8 cellular contexts compared by ENCODE assay signal in the genomic region with DNA sequence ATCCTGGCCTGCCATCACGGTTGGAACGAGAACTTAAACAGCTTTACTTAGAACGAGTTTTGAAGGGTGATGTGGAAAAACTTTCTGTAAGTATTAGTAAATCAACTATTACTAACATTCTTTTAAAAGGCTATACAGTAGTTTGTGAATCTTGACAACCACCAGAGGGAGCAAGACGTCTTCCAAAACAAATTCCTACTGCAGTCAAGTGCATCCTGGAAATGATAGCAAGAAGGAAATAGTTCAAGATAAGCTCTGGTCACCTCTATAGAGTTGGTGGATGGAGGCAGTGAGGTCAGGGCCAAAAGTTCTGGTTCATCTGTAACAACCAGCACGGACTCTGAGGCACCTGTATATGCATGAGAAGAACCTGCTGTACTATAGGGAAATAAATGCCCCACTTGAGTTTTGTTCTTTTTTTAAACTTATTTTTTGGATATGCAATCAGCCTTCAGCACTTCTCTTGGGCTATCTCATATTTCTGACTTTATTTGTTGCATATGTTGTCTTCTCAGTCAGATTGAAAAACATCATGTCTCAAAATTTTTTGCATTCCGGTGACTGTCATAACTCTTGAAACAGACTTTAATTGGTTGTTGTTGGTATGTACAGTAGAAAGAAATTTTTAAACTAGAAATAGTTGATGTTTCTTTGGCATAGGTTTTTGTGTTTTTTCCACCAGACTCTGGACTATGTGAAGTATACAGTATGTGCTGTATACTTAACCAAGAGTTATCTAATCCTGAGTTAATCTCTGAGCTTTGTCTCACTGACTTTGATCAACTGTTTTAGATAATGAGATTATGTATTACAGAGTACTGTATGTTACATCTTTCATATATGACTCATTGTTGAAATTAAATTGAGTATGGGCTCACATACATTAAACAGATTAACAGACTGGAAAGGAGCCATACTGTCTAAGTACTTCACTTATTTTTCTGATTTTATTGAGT. TPM values are rescaled to one million over a fixed set of nuclear protein-coding genes. Genes with fewer than 3 reads are reported as not detected.
DNase-seq lines count a peak whose midpoint lies in the region; ATAC-seq, FAIRE-seq and TF ChIP-seq lines count a peak whose summit lies in the region.

No MANE protein-coding gene starts in this region.

- peaks cover 28% of the 10 kb centered on the region for H3K27me3 Mint-ChIP-seq in WTC11 (ENCODE audit: low read depth)
- no peaks in the 10 kb centered on the region for H3K27me3 Mint-ChIP-seq in glutamatergic neuron (ENCODE audit: unreplicated experiment)
- no peaks in the 10 kb centered on the region for H3K27me3 Mint-ChIP-seq in activated naive CD8-positive, alpha-beta T cell treated with anti-CD3 and anti-CD28 coated beads, Interleukin-2, amount 50 U/mL, for 24 hours

- ATAC-seq in WTC11 = peak; percentile 44; the same call in 1 of the 2 replicates
- ATAC-seq in pancreas = peak; percentile 87 to 91 (median 89)
- ATAC-seq in activated naive CD8-positive, alpha-beta T cell treated with anti-CD3 and anti-CD28 coated beads, Interleukin-2, amount 50 U/mL, for 24 hours = no peak
- no peak for ATAC-seq in HG03095 (IDR thresholded peaks at IDR 0.05; ENCODE audit: unreplicated experiment)

- H3K4me3 Mint-ChIP-seq in WTC11 (no peak overlapping the region), glutamatergic neuron (ENCODE audit: unreplicated experiment) (no peak overlapping the region)
- H3K4me3 Mint-ChIP-seq in activated naive CD8-positive, alpha-beta T cell treated with anti-CD3 and anti-CD28 coated beads, Interleukin-2, amount 50 U/mL, for 24 hours = no peak overlapping the region

- 33 to 38% methylated on average over 6 of the region's 6 CpGs for WGBS in pancreas, 2 donors

- H3K27ac ChIP-seq in pancreas = no peak overlapping the region

- H3K4me1 ChIP-seq in pancreas = no peaks in the 10 kb centered on the region

- CTCF ChIA-PET in AG04449 (lab: Yijun Ruan, JAX) = interaction anchor here (0.6 to 7.3 kb wide), 43 partner anchors 7 to 311 kb away, joined by 3 to 56 read pairs (median 4); no protein-coding TSS in a partner anchor
- CTCF ChIA-PET in WTC11 (lab: Charles Lee) = interaction anchor here (0.6 to 1.5 kb wide), 17 partner anchors 9 to 576 kb away, joined by 3 to 11 read pairs (median 4); no protein-coding TSS in a partner anchor

- POLR2A ChIA-PET in AG04449 (lab: Yijun Ruan, JAX) (no interaction called here), WTC11 (lab: Charles Lee) (interaction anchor here (1.0 kb wide), 1 partner anchor 17 kb away, joined by 4 read pairs; no protein-coding TSS in a partner anchor)

- no peaks in the 10 kb centered on the region for H3K27me3 ChIP-seq in pancreas

- peak; percentile 87 for FAIRE-seq in pancreas (lab: Jason Lieb, UNC)

- H3K36me3 ChIP-seq in pancreas = no peaks in the 10 kb centered on the region

- H3K9me3 Mint-ChIP-seq in WTC11 = no peaks in the 10 kb centered on the region
- no peaks in the 10 kb centered on the region for H3K9me3 Mint-ChIP-seq in glutamatergic neuron (ENCODE audit: unreplicated experiment)
- H3K9me3 Mint-ChIP-seq in activated naive CD8-positive, alpha-beta T cell treated with anti-CD3 and anti-CD28 coated beads, Interleukin-2, amount 50 U/mL, for 24 hours = no peaks in the 10 kb centered on the region

- peaks cover 15% of the 10 kb centered on the region for H3K4me1 Mint-ChIP-seq in WTC11
- H3K4me1 Mint-ChIP-seq in glutamatergic neuron (ENCODE audit: low read depth, unreplicated experiment) = no peaks in the 10 kb centered on the region
- peaks cover 11% of the 10 kb centered on the region for H3K4me1 Mint-ChIP-seq in activated naive CD8-positive, alpha-beta T cell treated with anti-CD3 and anti-CD28 coated beads, Interleukin-2, amount 50 U/mL, for 24 hours

- intact Hi-C loops in pancreas (cut with DNase I) = loop anchor here (5.0 to 10.0 kb wide), 3 partner anchors 282 to 292 kb away; no protein-coding TSS in a partner anchor

- H3K27ac Mint-ChIP-seq in WTC11 (no peak overlapping the region), glutamatergic neuron (ENCODE audit: unreplicated experiment) (no peak overlapping the region)
- H3K27ac Mint-ChIP-seq in activated naive CD8-positive, alpha-beta T cell treated with anti-CD3 and anti-CD28 coated beads, Interleukin-2, amount 50 U/mL, for 24 hours = no peak overlapping the region

- peak; percentile 58 for DNase-seq in AG04449 (ENCODE audit: low read depth, low spot score)
- DNase-seq in GM10266 (ENCODE audit: extremely low spot score) = no peak
- DNase-seq in NCI-H2081 (lab: John Stamatoyannopoulos, UW) = peak; percentile 42 to 61
- DNase-seq in WTC11 (ENCODE audit: low spot score) = no peak
- DNase-seq in glutamatergic neuron = no peak
- peak in 3 of 6 donors; percentile 24 to 49 (median 28) for DNase-seq in pancreas
- no peak for DNase-seq in activated naive CD8-positive, alpha-beta T cell treated with anti-CD3 and anti-CD28 coated beads, Interleukin-2, amount 50 U/mL, for 24 hours

- TF ChIP-seq CTCF in AG04449 (IDR thresholded peaks at IDR 0.05; ENCODE audit: insufficient read depth, low read length, missing control alignments) (peak; percentile 53), GM10266 (IDR thresholded peaks at IDR 0.05; ENCODE audit: control insufficient read depth, insufficient read depth, low read depth, missing control alignments) (peak; percentile 56), WTC11 (IDR thresholded peaks at IDR 0.05) (peak; percentile 46), glutamatergic neuron (IDR thresholded peaks at IDR 0.05; ENCODE audit: partially characterized antibody, unreplicated experiment) (peak; percentile 79), pancreas (IDR thresholded peaks at IDR 0.05) (peak in 3 of 4 donors; percentile 18 to 54 (median 49))

- no peaks in the 10 kb centered on the region for H3K9me3 ChIP-seq in pancreas

- H3K4me3 ChIP-seq in AG04449 (ENCODE audit: low read depth, low read length) (no peak overlapping the region), pancreas (no peak overlapping the region)

- H3K36me3 Mint-ChIP-seq in WTC11 (peaks cover 30% of the 10 kb centered on the region), glutamatergic neuron (ENCODE audit: unreplicated experiment) (no peaks in the 10 kb centered on the region)
- H3K36me3 Mint-ChIP-seq in activated naive CD8-positive, alpha-beta T cell treated with anti-CD3 and anti-CD28 coated beads, Interleukin-2, amount 50 U/mL, for 24 hours (ENCODE audit: low read depth) = peaks cover 44% of the 10 kb centered on the region

TF ChIP-seq in WTC11, 78 proteins besides CTCF, POLR2A, EP300 and RAD21 (continues in another document):
- TF ChIP-seq MXD4 (CRISPR knock-in tag; IDR thresholded peaks at IDR 0.05; ENCODE audit: borderline replicate concordance) (no peak), ZNF219 (CRISPR knock-in tag; IDR thresholded peaks at IDR 0.05; ENCODE audit: borderline replicate concordance) (no peak), FOXJ3 (CRISPR knock-in tag; IDR thresholded peaks at IDR 0.05; ENCODE audit: borderline replicate concordance) (no peak), GRHL2 (CRISPR knock-in tag; IDR thresholded peaks at IDR 0.05; ENCODE audit: insufficient replicate concordance, severe bottlenecking) (no peak), HMGXB4 (CRISPR knock-in tag; IDR thresholded peaks at IDR 0.05) (no peak), NFE2L1 (CRISPR knock-in tag; IDR thresholded peaks at IDR 0.05) (no peak), TCF7 (CRISPR knock-in tag; IDR thresholded peaks at IDR 0.05; ENCODE audit: low read depth) (no peak), TP53 (CRISPR knock-in tag; IDR thresholded peaks at IDR 0.05) (no peak), JAZF1 (CRISPR knock-in tag; IDR thresholded peaks at IDR 0.05) (no peak)
- TF ChIP-seq, protein P1, sequence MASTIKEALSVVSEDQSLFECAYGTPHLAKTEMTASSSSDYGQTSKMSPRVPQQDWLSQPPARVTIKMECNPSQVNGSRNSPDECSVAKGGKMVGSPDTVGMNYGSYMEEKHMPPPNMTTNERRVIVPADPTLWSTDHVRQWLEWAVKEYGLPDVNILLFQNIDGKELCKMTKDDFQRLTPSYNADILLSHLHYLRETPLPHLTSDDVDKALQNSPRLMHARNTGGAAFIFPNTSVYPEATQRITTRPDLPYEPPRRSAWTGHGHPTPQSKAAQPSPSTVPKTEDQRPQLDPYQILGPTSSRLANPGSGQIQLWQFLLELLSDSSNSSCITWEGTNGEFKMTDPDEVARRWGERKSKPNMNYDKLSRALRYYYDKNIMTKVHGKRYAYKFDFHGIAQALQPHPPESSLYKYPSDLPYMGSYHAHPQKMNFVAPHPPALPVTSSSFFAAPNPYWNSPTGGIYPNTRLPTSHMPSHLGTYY (CRISPR knock-in tag; IDR thresholded peaks at IDR 0.05) = no peak
- TF ChIP-seq, protein P2, sequence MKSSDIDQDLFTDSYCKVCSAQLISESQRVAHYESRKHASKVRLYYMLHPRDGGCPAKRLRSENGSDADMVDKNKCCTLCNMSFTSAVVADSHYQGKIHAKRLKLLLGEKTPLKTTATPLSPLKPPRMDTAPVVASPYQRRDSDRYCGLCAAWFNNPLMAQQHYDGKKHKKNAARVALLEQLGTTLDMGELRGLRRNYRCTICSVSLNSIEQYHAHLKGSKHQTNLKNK (CRISPR knock-in tag; IDR thresholded peaks at IDR 0.05) = no peak
- TF ChIP-seq, protein P3, sequence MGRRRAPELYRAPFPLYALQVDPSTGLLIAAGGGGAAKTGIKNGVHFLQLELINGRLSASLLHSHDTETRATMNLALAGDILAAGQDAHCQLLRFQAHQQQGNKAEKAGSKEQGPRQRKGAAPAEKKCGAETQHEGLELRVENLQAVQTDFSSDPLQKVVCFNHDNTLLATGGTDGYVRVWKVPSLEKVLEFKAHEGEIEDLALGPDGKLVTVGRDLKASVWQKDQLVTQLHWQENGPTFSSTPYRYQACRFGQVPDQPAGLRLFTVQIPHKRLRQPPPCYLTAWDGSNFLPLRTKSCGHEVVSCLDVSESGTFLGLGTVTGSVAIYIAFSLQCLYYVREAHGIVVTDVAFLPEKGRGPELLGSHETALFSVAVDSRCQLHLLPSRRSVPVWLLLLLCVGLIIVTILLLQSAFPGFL (CRISPR knock-in tag; IDR thresholded peaks at IDR 0.05; ENCODE audit: borderline replicate concordance) = no peak

RNA-seq across cellular contexts. Expression of gene ACTR2, which starts 37.7 kb away (rescaled TPM):
- total RNA-seq in WTC11 (2021) (160 to 170 TPM (median 168 TPM) in 3 replicates), glutamatergic neuron (ENCODE audit: unreplicated experiment) (223 TPM), pancreas (100 to 1,000 TPM in 2 of 6 donors, 10 to 100 TPM in 4; 47.2 to 115 (median 70.9) TPM)
- 10 to 100 TPM; 19.8 to 36.6 TPM for polyA plus RNA-seq in pancreas

Comparison
In these comparisons a context has a peak if more than half of its experiments do, and no peak if none do; other contexts are left out.
1. DNase-seq: peak in AG04449 (single experiment) and NCI-H2081 (2 of 2); none in GM10266 (single experiment), WTC11 (single experiment), glutamatergic neuron (single experiment) and activated naive CD8-positive, alpha-beta T cell treated with anti-CD3 and anti-CD28 coated beads, Interleukin-2, amount 50 U/mL, for 24 hours (single experiment).
2. ATAC-seq: peak in WTC11 (single experiment) and pancreas (4 of 4); none in activated naive CD8-positive, alpha-beta T cell treated with anti-CD3 and anti-CD28 coated beads, Interleukin-2, amount 50 U/mL, for 24 hours (single experiment) and HG03095 (single experiment).
3. Peak in every context shown above with its lines, with median percentiles within 50 percentile points of each other: CTCF ChIP-seq.